ENCODE assay signal across 35 cellular contexts in the genomic region with DNA sequence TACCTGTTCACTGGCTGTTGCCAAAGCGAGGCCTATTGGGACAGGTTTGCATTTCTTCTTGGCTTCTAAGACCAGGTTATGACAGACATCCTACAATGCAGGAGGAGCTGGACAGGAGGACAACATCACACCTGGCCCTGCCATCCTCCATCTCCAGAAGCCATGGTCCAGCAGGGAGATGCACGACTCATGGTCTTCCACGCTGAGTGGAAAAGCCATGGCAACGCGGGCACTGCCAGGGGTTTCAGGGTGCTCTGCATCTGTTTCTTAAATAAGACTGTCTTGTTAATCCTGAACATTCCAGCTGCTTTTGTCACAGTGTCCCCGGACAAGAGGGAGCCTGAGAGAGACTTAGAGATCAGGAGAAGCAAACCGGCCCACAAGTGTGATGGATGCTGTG. TPM values are rescaled to one million over a fixed set of nuclear protein-coding genes. Genes with fewer than 3 reads are reported as not detected.
"Had no signal": no experiment of that assay in that cellular context is flagged by ENCODE, and none has a peak within 500 bp of the region (broad histone marks: within the 10 kb centered on the region; RNA-seq: fewer than 3 reads in every experiment).

No MANE protein-coding gene starts in this region.

- ATAC-seq: activated CD4-positive, CD25-positive, alpha-beta regulatory T cell treated with anti-CD3 and anti-CD28 coated beads, Interleukin-2, amount 50 U/mL, for 24 hours; activated CD8-positive, alpha-beta T cell treated with anti-CD3 and anti-CD28 coated beads for 36 hours; activated naive CD8-positive, alpha-beta T cell treated with anti-CD3 and anti-CD28 coated beads, Interleukin-2, amount 50 U/mL, for 24 hours; body of pancreas; esophagus mucosa; foreskin keratinocyte; gastrocnemius medialis; heart left ventricle; T-helper 17 cell had no signal

- H3K4me3 Mint-ChIP-seq: activated B cell treated with CpG ODN at 0.5 μM for 24 hours; activated CD8-positive, alpha-beta T cell treated with anti-CD3 and anti-CD28 coated beads for 36 hours; activated naive CD4-positive, alpha-beta T cell treated with anti-CD3 and anti-CD28 coated beads for 36 hours; activated naive CD4-positive, alpha-beta T cell treated with anti-CD3 and anti-CD28 coated beads, Interleukin-2, amount 50 U/mL, for 24 hours; activated naive CD8-positive, alpha-beta T cell treated with anti-CD3 and anti-CD28 coated beads for 36 hours; activated naive CD8-positive, alpha-beta T cell treated with anti-CD3 and anti-CD28 coated beads, Interleukin-2, amount 50 U/mL, for 24 hours; activated T-helper 1 cell treated with anti-CD3 and anti-CD28 coated beads, Interleukin-12 subunit alpha, Interleukin-12 subunit beta, Interleukin-2, Interleukin-4 antibody, amounts not matched to agents 30 ng/mL and 10 ng/mL and 1 ng/mL, durations not matched to agents 14 hours and 24 hours and 36 hours; T-helper 17 cell; T-helper 2 cell treated with Interferon-gamma antibody and Interleukin-4, amounts not matched to agents 5 μg/mL and 100 μg/mL, for 36 hours had no signal

- H3K4me1 ChIP-seq: adrenal gland, body of pancreas, foreskin keratinocyte, gastrocnemius medialis had no signal

- H3K27me3 ChIP-seq: adrenal gland, body of pancreas, foreskin keratinocyte, gastrocnemius medialis had no signal

- H3K27me3 Mint-ChIP-seq: activated B cell treated with CpG ODN at 0.5 μM for 24 hours; activated naive CD4-positive, alpha-beta T cell treated with anti-CD3 and anti-CD28 coated beads, Interleukin-2, amount 50 U/mL, for 24 hours had no signal

- H3K4me3 ChIP-seq: adrenal gland, body of pancreas, gastrocnemius medialis, heart left ventricle had no signal

- DNase-seq: activated B cell treated with CpG ODN at 0.5 μM for 24 hours; activated CD4-positive, alpha-beta T cell treated with anti-CD3 and anti-CD28 coated beads for 48 hours; activated CD4-positive, alpha-beta T cell treated with anti-CD3 and anti-CD28 coated beads, Interleukin-2, amount 50 U/mL, for 1 hour; activated CD4-positive, alpha-beta T cell treated with anti-CD3 and anti-CD28 coated beads, Interleukin-2, amount 50 U/mL, for 48 hours; activated CD8-positive, alpha-beta memory T cell treated with anti-CD3 and anti-CD28 coated beads for 24 hours; activated CD8-positive, alpha-beta memory T cell treated with anti-CD3 and anti-CD28 coated beads, Interleukin-2, amount 50 U/mL, for 4 hours; activated CD8-positive, alpha-beta T cell treated with anti-CD3 and anti-CD28 coated beads for 36 hours; activated effector memory CD4-positive, alpha-beta T cell treated with anti-CD3 and anti-CD28 coated beads, Interleukin-2, amount 50 U/mL, for 16 hours; activated naive CD4-positive, alpha-beta T cell treated with anti-CD3 and anti-CD28 coated beads for 36 hours; activated naive CD8-positive, alpha-beta T cell treated with anti-CD3 and anti-CD28 coated beads for 36 hours; activated naive CD8-positive, alpha-beta T cell treated with anti-CD3 and anti-CD28 coated beads, Interleukin-2, amount 50 U/mL, for 24 hours; activated T-cell treated with anti-CD3 and anti-CD28 coated beads, Interleukin-2, amount 50 U/mL, for 1 hour; activated T-cell treated with anti-CD3 and anti-CD28 coated beads, Interleukin-2, amount 50 U/mL, for 48 hours; amygdala; aorta; body of pancreas; caudate nucleus; effector CD8-positive, alpha-beta T cell; foreskin keratinocyte; gastrocnemius medialis; glutamatergic neuron; heart left ventricle; T-helper 1 cell; T-helper 17 cell; T1000; WERI-Rb-1 had no signal

- H3K36me3 Mint-ChIP-seq: activated naive CD4-positive, alpha-beta T cell treated with anti-CD3 and anti-CD28 coated beads, Interleukin-2, amount 50 U/mL, for 24 hours; activated naive CD8-positive, alpha-beta T cell treated with anti-CD3 and anti-CD28 coated beads for 36 hours had no signal

- H3K27ac ChIP-seq: adrenal gland, body of pancreas, foreskin keratinocyte, gastrocnemius medialis, heart left ventricle, WERI-Rb-1 had no signal

- H3K36me3 ChIP-seq: adrenal gland, gastrocnemius medialis, heart left ventricle, WERI-Rb-1 had no signal

- H3K27ac Mint-ChIP-seq: activated CD8-positive, alpha-beta T cell treated with anti-CD3 and anti-CD28 coated beads for 36 hours; activated naive CD4-positive, alpha-beta T cell treated with anti-CD3 and anti-CD28 coated beads for 36 hours; activated naive CD4-positive, alpha-beta T cell treated with anti-CD3 and anti-CD28 coated beads, Interleukin-2, amount 50 U/mL, for 24 hours; activated naive CD8-positive, alpha-beta T cell treated with anti-CD3 and anti-CD28 coated beads for 36 hours; activated naive CD8-positive, alpha-beta T cell treated with anti-CD3 and anti-CD28 coated beads, Interleukin-2, amount 50 U/mL, for 24 hours; activated T-helper 1 cell treated with anti-CD3 and anti-CD28 coated beads, Interleukin-12 subunit alpha, Interleukin-12 subunit beta, Interleukin-2, Interleukin-4 antibody, amounts not matched to agents 30 ng/mL and 10 ng/mL and 1 ng/mL, durations not matched to agents 14 hours and 24 hours and 36 hours; activated T-helper 2 cell treated with anti-CD3 and anti-CD28 coated beads, Interferon-gamma antibody, Interleukin-2, Interleukin-4, amounts not matched to agents 10 μg/mL and 5 μg/mL and 100 μg/mL, durations not matched to agents 14 hours and 24 hours and 36 hours; T-helper 17 cell; T-helper 2 cell treated with Interferon-gamma antibody and Interleukin-4, amounts not matched to agents 5 μg/mL and 100 μg/mL, for 36 hours had no signal

- H3K9me3 ChIP-seq: adrenal gland, body of pancreas, gastrocnemius medialis, heart left ventricle had no signal

- H3K9me3 Mint-ChIP-seq: activated B cell treated with CpG ODN at 0.5 μM for 24 hours; activated CD8-positive, alpha-beta T cell treated with anti-CD3 and anti-CD28 coated beads for 36 hours; activated naive CD4-positive, alpha-beta T cell treated with anti-CD3 and anti-CD28 coated beads for 36 hours; activated naive CD4-positive, alpha-beta T cell treated with anti-CD3 and anti-CD28 coated beads, Interleukin-2, amount 50 U/mL, for 24 hours; activated naive CD8-positive, alpha-beta T cell treated with anti-CD3 and anti-CD28 coated beads, Interleukin-2, amount 50 U/mL, for 24 hours; activated T-helper 1 cell treated with anti-CD3 and anti-CD28 coated beads, Interleukin-12 subunit alpha, Interleukin-12 subunit beta, Interleukin-2, Interleukin-4 antibody, amounts not matched to agents 30 ng/mL and 10 ng/mL and 1 ng/mL, durations not matched to agents 14 hours and 24 hours and 36 hours; activated T-helper 2 cell treated with anti-CD3 and anti-CD28 coated beads, Interferon-gamma antibody, Interleukin-2, Interleukin-4, amounts not matched to agents 10 μg/mL and 5 μg/mL and 100 μg/mL, durations not matched to agents 14 hours and 24 hours and 36 hours; T-helper 2 cell treated with Interferon-gamma antibody and Interleukin-4, amounts not matched to agents 5 μg/mL and 100 μg/mL, for 36 hours had no signal

RNA-seq across cellular contexts. Expression of a gene that starts 40.3 kb away (rescaled TPM):
- total RNA-seq: activated B cell treated with CpG ODN at 0.5 μM for 24 hours; activated CD8-positive, alpha-beta T cell treated with anti-CD3 and anti-CD28 coated beads for 36 hours; activated naive CD4-positive, alpha-beta T cell treated with anti-CD3 and anti-CD28 coated beads for 36 hours; activated naive CD8-positive, alpha-beta T cell treated with anti-CD3 and anti-CD28 coated beads for 36 hours; activated T-helper 1 cell treated with anti-CD3 and anti-CD28 coated beads, Interleukin-12 subunit alpha, Interleukin-12 subunit beta, Interleukin-2, Interleukin-4 antibody, amounts not matched to agents 30 ng/mL and 10 ng/mL and 1 ng/mL, durations not matched to agents 14 hours and 24 hours and 36 hours; activated T-helper 2 cell treated with anti-CD3 and anti-CD28 coated beads, Interferon-gamma antibody, Interleukin-2, Interleukin-4, amounts not matched to agents 10 μg/mL and 5 μg/mL and 100 μg/mL, durations not matched to agents 14 hours and 24 hours and 36 hours; aorta; chondrocyte; epithelial cell of proximal tubule; esophagus mucosa; foreskin keratinocyte; T-helper 17 cell had no signal
- polyA plus RNA-seq: adrenal gland, foreskin keratinocyte, heart left ventricle had no signal
